ENCODE assay signal across 9 cellular contexts in genomic region chr7:99234185-99234584, GRCh38. TPM values are rescaled to one million over a fixed set of nuclear protein-coding genes. Genes with fewer than 3 reads are reported as not detected.
"Had no signal": no experiment of that assay in that cellular context is flagged by ENCODE, and none has a peak within 500 bp of the region (broad histone marks: within the 10 kb centered on the region; RNA-seq: fewer than 3 reads in every experiment).

No MANE protein-coding gene starts in this region.

- H3K4me3 Mint-ChIP-seq: IgD-negative memory B cell had no signal

- H3K4me2 ChIP-seq: KMS-11 had no signal

- H3K9ac ChIP-seq: KMS-11 had no signal

- DNase-seq: Karpas-422, KBM-7, KG1 had no signal

- FAIRE-seq: HTR-8/SVneo had no signal

- H3K36me3 Mint-ChIP-seq: IgD-negative memory B cell had no signal

- H3K27ac Mint-ChIP-seq: IgD-negative memory B cell had no signal

- H3K27ac ChIP-seq: HL-60, KMS-11 had no signal

RNA-seq across cellular contexts. Expression of gene KPNA7, which starts 26.3 kb away (rescaled TPM):
- total RNA-seq: HT1080 had no signal
- polyA plus RNA-seq: IgD-negative memory B cell had no signal

RNA-seq across cellular contexts. Expression of gene MYH16, which starts 38.5 kb away (rescaled TPM):
- total RNA-seq: HT-29 had no signal
- polyA plus RNA-seq: IgD-negative memory B cell had no signal
